In the genomic region with DNA sequence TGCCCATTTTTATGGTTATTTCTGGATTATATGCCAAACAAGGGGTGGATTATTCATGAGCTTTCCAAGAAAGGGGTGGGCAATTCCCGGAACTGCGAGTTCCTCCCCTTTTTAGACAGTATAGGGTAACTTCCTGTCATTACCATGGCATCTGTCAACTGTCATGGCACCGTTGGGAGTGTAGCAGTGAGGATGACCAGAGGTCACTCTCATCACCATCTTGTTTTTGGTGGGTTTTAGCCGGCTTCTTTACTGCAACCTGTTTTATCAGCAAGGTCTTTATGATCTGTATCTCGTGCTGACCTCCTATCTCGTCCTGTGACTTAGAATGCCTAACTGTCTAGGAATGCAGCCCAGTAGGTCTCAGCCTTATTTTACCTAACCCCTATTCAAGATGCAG, we compare ENCODE assay signal across 19 cellular contexts.
"Had no signal": no experiment of that assay in that cellular context is flagged by ENCODE, and none has a peak within 500 bp of the region (broad histone marks: within the 10 kb centered on the region; RNA-seq: fewer than 3 reads in every experiment).

No MANE protein-coding gene starts in this region.

- H3K27me3 Mint-ChIP-seq: activated naive CD4-positive, alpha-beta T cell treated with anti-CD3 and anti-CD28 coated beads, Interleukin-2, amount 10 ng/mL, durations not matched to agents 7 days and 5 days; activated naive CD8-positive, alpha-beta T cell treated with anti-CD3 and anti-CD28 coated beads, Interleukin-2, amount 50 U/mL, for 24 hours; brain; dendritic cell treated with granulocyte-macrophage colony-stimulating factor and Interleukin-4, amounts not matched to agents 40 ng/mL and 50 ng/mL, for 4 days; type B pancreatic cell had no signal

- H3K27ac Mint-ChIP-seq: activated naive CD4-positive, alpha-beta T cell treated with anti-CD3 and anti-CD28 coated beads, Interleukin-2, amount 10 ng/mL, durations not matched to agents 7 days and 5 days; activated naive CD8-positive, alpha-beta T cell treated with anti-CD3 and anti-CD28 coated beads, Interleukin-2, amount 50 U/mL, for 24 hours; brain; natural killer cell; stimulated activated effector memory CD8-positive, alpha-beta T cell treated with anti-CD3 and anti-CD28 coated beads, Interleukin-12 subunit alpha, Interleukin-12 subunit beta, amount 100 ng/mL, for 72 hours; T-helper 2 cell treated with Interferon-gamma antibody and Interleukin-4, amounts not matched to agents 5 μg/mL and 100 μg/mL, for 36 hours; type B pancreatic cell had no signal

- H3K9me3 Mint-ChIP-seq: activated naive CD4-positive, alpha-beta T cell treated with anti-CD3 and anti-CD28 coated beads, Interleukin-2, amount 10 ng/mL, durations not matched to agents 7 days and 5 days; activated naive CD8-positive, alpha-beta T cell treated with anti-CD3 and anti-CD28 coated beads, Interleukin-2, amount 50 U/mL, for 24 hours; dendritic cell treated with granulocyte-macrophage colony-stimulating factor and Interleukin-4, amounts not matched to agents 40 ng/mL and 50 ng/mL, for 4 days; natural killer cell; stimulated activated effector memory CD8-positive, alpha-beta T cell treated with anti-CD3 and anti-CD28 coated beads, Interleukin-12 subunit alpha, Interleukin-12 subunit beta, amount 100 ng/mL, for 72 hours; T-helper 2 cell treated with Interferon-gamma antibody and Interleukin-4, amounts not matched to agents 5 μg/mL and 100 μg/mL, for 36 hours had no signal

- DNase-seq: activated CD4-positive, CD25-positive, alpha-beta regulatory T cell treated with anti-CD3 and anti-CD28 coated beads, Interleukin-2, amount 50 U/mL, for 72 hours; activated naive CD4-positive, alpha-beta T cell treated with anti-CD3 and anti-CD28 coated beads, Interleukin-2, amount 10 ng/mL, durations not matched to agents 7 days and 5 days; activated naive CD8-positive, alpha-beta T cell treated with anti-CD3 and anti-CD28 coated beads, Interleukin-2, amount 50 U/mL, for 24 hours; activated T-cell treated with anti-CD3 and anti-CD28 coated beads, Interleukin-2, amount 50 U/mL, for 1 hour; anterior cingulate cortex; effector memory CD4-positive, alpha-beta T cell; foreskin keratinocyte; hippocampal formation; left colon; lower lobe of right lung; natural killer cell; stimulated activated CD4-positive, alpha-beta T cell treated with anti-CD3 and anti-CD28 coated beads, Interleukin-4, amount 100 ng/mL, for 24 hours; stomach had no signal

- H3K4me3 Mint-ChIP-seq: activated naive CD4-positive, alpha-beta T cell treated with anti-CD3 and anti-CD28 coated beads, Interleukin-2, amount 10 ng/mL, durations not matched to agents 7 days and 5 days; activated naive CD8-positive, alpha-beta T cell treated with anti-CD3 and anti-CD28 coated beads, Interleukin-2, amount 50 U/mL, for 24 hours; brain; dendritic cell treated with granulocyte-macrophage colony-stimulating factor and Interleukin-4, amounts not matched to agents 40 ng/mL and 50 ng/mL, for 4 days; natural killer cell; stimulated activated effector memory CD8-positive, alpha-beta T cell treated with anti-CD3 and anti-CD28 coated beads, Interleukin-12 subunit alpha, Interleukin-12 subunit beta, amount 100 ng/mL, for 72 hours; T-helper 2 cell treated with Interferon-gamma antibody and Interleukin-4, amounts not matched to agents 5 μg/mL and 100 μg/mL, for 36 hours; type B pancreatic cell had no signal

- ATAC-seq: activated naive CD8-positive, alpha-beta T cell treated with anti-CD3 and anti-CD28 coated beads, Interleukin-2, amount 50 U/mL, for 24 hours; foreskin keratinocyte; left colon; lower lobe of right lung; natural killer cell; sciatic nerve; stimulated activated effector memory CD8-positive, alpha-beta T cell treated with anti-CD3 and anti-CD28 coated beads, Interleukin-12 subunit alpha, Interleukin-12 subunit beta, amount 100 ng/mL, for 72 hours had no signal

- H3K36me3 Mint-ChIP-seq: natural killer cell; stimulated activated effector memory CD8-positive, alpha-beta T cell treated with anti-CD3 and anti-CD28 coated beads, Interleukin-12 subunit alpha, Interleukin-12 subunit beta, amount 100 ng/mL, for 72 hours; type B pancreatic cell had no signal
